In genomic region chr16:25788637-25789036, GRCh38 we compare ENCODE assay signal across 8 cellular contexts.
"Had no signal": no experiment of that assay in that cellular context is flagged by ENCODE, and none has a peak within 500 bp of the region (broad histone marks: within the 10 kb centered on the region; RNA-seq: fewer than 3 reads in every experiment).

No MANE protein-coding gene starts in this region.

- H3K27me3 Mint-ChIP-seq: IgD-negative memory B cell had no signal

- H3K4me3 Mint-ChIP-seq: IgD-negative memory B cell had no signal

- FAIRE-seq: HepG2, HTR-8/SVneo had no signal

- DNase-seq: IMR-90, KBM-7, KG1 had no signal

- H3K27ac Mint-ChIP-seq: IgD-negative memory B cell had no signal

- H3K27ac ChIP-seq: HL-60, KMS-11 had no signal

- ATAC-seq: HepG2 had no signal

- H3K9ac ChIP-seq: KMS-11 had no signal

- H3K36me3 Mint-ChIP-seq: IgD-negative memory B cell had no signal

- H3K4me1 Mint-ChIP-seq: IgD-negative memory B cell had no signal

- H3K4me2 ChIP-seq: KMS-11 had no signal
